Comparison of ENCODE assay signal across 19 cellular contexts in the genomic region with DNA sequence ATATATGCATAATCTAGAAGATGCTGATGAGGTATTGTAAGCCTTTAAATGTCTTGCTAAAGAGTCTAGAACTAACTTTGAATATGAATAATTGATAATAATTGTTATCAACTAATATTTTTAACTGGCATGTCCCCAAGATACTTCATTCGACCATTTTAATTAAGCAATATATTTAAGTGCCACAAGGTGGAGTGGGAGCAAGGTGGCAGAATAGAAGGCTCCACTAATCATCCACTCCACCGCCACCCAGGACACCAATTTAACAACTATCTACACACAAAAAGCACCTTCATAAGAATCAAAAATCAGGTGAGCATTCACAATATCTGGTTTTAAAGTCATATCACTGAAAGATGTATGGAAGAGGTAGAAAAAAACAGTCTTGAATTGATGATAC.
"Had no signal": no experiment of that assay in that cellular context is flagged by ENCODE, and none has a peak within 500 bp of the region (broad histone marks: within the 10 kb centered on the region; RNA-seq: fewer than 3 reads in every experiment).

No MANE protein-coding gene starts in this region.

- H3K27ac ChIP-seq: epithelial cell of prostate, gastroesophageal sphincter, heart left ventricle, transverse colon had no signal

- H3K4me3 ChIP-seq: gastroesophageal sphincter, heart left ventricle, smooth muscle cell, transverse colon had no signal

- H3K27me3 Mint-ChIP-seq: memory B cell; stimulated activated naive B cell treated with anti-CD40 and anti-IgM and Interleukin-4, amounts not matched to agents 10 μg/mL and 1 μg/mL and 100 μg/mL, for 72 hours had no signal

- H3K36me3 Mint-ChIP-seq: memory B cell; stimulated activated naive B cell treated with anti-CD40 and anti-IgM and Interleukin-4, amounts not matched to agents 10 μg/mL and 1 μg/mL and 100 μg/mL, for 72 hours had no signal

- H3K4me2 ChIP-seq: smooth muscle cell had no signal

- ATAC-seq: activated naive CD8-positive, alpha-beta T cell treated with anti-CD3 and anti-CD28 coated beads, Interleukin-2, amount 50 U/mL, for 24 hours; gastroesophageal sphincter; heart left ventricle; left cardiac atrium; sciatic nerve; stimulated activated naive B cell treated with anti-CD40 and anti-IgM and Interleukin-4, amounts not matched to agents 10 μg/mL and 1 μg/mL and 100 μg/mL, for 72 hours had no signal

- H3K27ac Mint-ChIP-seq: activated naive CD8-positive, alpha-beta T cell treated with anti-CD3 and anti-CD28 coated beads, Interleukin-2, amount 50 U/mL, for 24 hours; memory B cell; nephron progenitor cell; stimulated activated naive B cell treated with anti-CD40 and anti-IgM and Interleukin-4, amounts not matched to agents 10 μg/mL and 1 μg/mL and 100 μg/mL, for 72 hours had no signal

- H3K4me1 ChIP-seq: gastroesophageal sphincter, heart left ventricle, transverse colon had no signal

- DNase-seq: activated CD8-positive, alpha-beta memory T cell treated with anti-CD3 and anti-CD28 coated beads, Interleukin-2, amount 50 U/mL, for 4 hours; activated gamma-delta T cell; activated naive CD4-positive, alpha-beta T cell treated with anti-CD3 and anti-CD28 coated beads, Interleukin-2, amount 50 U/mL, for 16 hours; activated naive CD8-positive, alpha-beta T cell treated with anti-CD3 and anti-CD28 coated beads, Interleukin-2, amount 50 U/mL, for 24 hours; cortex of kidney; heart left ventricle; left cardiac atrium; nephron progenitor cell; occipital lobe; stimulated activated CD4-positive, alpha-beta T cell treated with anti-CD3 and anti-CD28 coated beads, Interleukin-15, amount 100 ng/mL, for 24 hours; stimulated activated CD4-positive, alpha-beta T cell treated with anti-CD3 and anti-CD28 coated beads, Interleukin-2, amount 100 ng/mL, for 48 hours; stimulated activated CD8-positive, alpha-beta memory T cell treated with anti-CD3 and anti-CD28 coated beads, Interleukin-4, amount 100 ng/mL, for 48 hours; stimulated activated naive B cell treated with anti-CD40 and anti-IgM and Interleukin-4, amounts not matched to agents 10 μg/mL and 1 μg/mL and 100 μg/mL, for 72 hours; transverse colon had no signal

- H3K4me3 Mint-ChIP-seq: activated naive CD8-positive, alpha-beta T cell treated with anti-CD3 and anti-CD28 coated beads, Interleukin-2, amount 50 U/mL, for 24 hours; memory B cell; nephron progenitor cell; stimulated activated naive B cell treated with anti-CD40 and anti-IgM and Interleukin-4, amounts not matched to agents 10 μg/mL and 1 μg/mL and 100 μg/mL, for 72 hours had no signal

- H3K36me3 ChIP-seq: gastroesophageal sphincter, heart left ventricle, transverse colon had no signal

- H3K27me3 ChIP-seq: gastroesophageal sphincter, heart left ventricle, transverse colon had no signal

- H3K4me1 Mint-ChIP-seq: activated naive CD8-positive, alpha-beta T cell treated with anti-CD3 and anti-CD28 coated beads, Interleukin-2, amount 50 U/mL, for 24 hours; memory B cell; nephron progenitor cell; stimulated activated naive B cell treated with anti-CD40 and anti-IgM and Interleukin-4, amounts not matched to agents 10 μg/mL and 1 μg/mL and 100 μg/mL, for 72 hours had no signal
